In the genomic region with DNA sequence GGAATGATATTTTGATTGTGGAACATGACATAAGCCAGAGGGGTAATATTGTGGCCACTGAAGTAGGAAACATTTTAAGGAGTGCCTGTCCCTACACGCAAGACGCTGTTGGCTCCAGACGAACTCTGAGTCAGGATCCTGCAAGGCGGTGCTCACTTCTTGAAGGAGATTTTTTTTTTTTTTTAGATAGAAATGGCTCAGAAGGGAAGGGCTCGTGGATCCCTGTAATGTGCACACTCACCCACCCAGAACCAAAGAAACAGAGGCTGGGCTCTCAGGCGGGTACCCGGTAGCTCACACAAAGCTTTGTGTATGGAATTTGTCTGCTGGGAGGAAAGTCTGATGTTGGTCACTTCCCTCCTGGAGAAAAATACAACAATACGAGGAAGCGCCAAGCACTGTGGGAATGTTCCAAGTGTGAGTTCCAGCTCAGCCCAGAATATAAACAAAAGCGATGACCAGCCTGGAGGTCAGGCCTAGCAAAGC, we compare ENCODE assay signal across 11 cellular contexts. TPM values are rescaled to one million over a fixed set of nuclear protein-coding genes. Genes with fewer than 3 reads are reported as not detected.
DNase-seq lines count a peak whose midpoint lies in the region; ATAC-seq and TF ChIP-seq lines count a peak whose summit lies in the region.
"Had no signal": no experiment of that assay in that cellular context is flagged by ENCODE, and none has a peak within 500 bp of the region (broad histone marks: within the 10 kb centered on the region; RNA-seq: fewer than 3 reads in every experiment).

No MANE protein-coding gene starts in this region.

- ATAC-seq in foreskin keratinocyte (peak; percentile 72), GM19035 (IDR thresholded peaks at IDR 0.05; ENCODE audit: unreplicated experiment) (no peak)

- H3K36me3 ChIP-seq in adrenal gland (replicated peaks in 1 of 2) (no peaks in the 10 kb centered on the region), parathyroid adenoma (ENCODE audit: control insufficient read depth, insufficient read depth, low read length) (no peaks in the 10 kb centered on the region)

- 71 to 78% (median 73%) methylated on average over 10 of the region's 10 CpGs for WGBS in adrenal gland, 4 donors

- H3K27ac ChIP-seq in adrenal gland: peak overlapping the region in 4 of 5 donors; percentile 15 to 56 (median 50)
- H3K27ac ChIP-seq in foreskin keratinocyte: peak overlapping the region; percentile 36
- peak overlapping the region; percentile 56 for H3K27ac ChIP-seq in parathyroid adenoma
- H3K27ac ChIP-seq: C4-2B, HL-60 had no signal

- H2AFZ ChIP-seq in parathyroid adenoma: no peak overlapping the region

- H3K27me3 ChIP-seq in adrenal gland (no peaks in the 10 kb centered on the region), foreskin keratinocyte (no peaks in the 10 kb centered on the region), parathyroid adenoma (ENCODE audit: control insufficient read depth, insufficient read depth, low read length) (no peaks in the 10 kb centered on the region)

- H3K4me3 ChIP-seq in adrenal gland: no peak overlapping the region
- H3K4me3 ChIP-seq in parathyroid adenoma (ENCODE audit: low read depth, low read length): no peak overlapping the region

- intact Hi-C loops in adrenal gland (cut with DNase I): no loop called here

- TF ChIP-seq POLR2A in adrenal gland (IDR thresholded peaks at IDR 0.05): no peak

- H3K4me1 ChIP-seq in adrenal gland (replicated peaks in 1 of 2): peaks cover 0 to 26% of the 10 kb centered on the region in 2 donors
- peaks cover 15% of the 10 kb centered on the region for H3K4me1 ChIP-seq in foreskin keratinocyte
- no peaks in the 10 kb centered on the region for H3K4me1 ChIP-seq in parathyroid adenoma

- H3K9me3 ChIP-seq in adrenal gland (replicated peaks in 1 of 3) (no peaks in the 10 kb centered on the region), parathyroid adenoma (ENCODE audit: control insufficient read depth, low read length) (no peaks in the 10 kb centered on the region)

- no peak overlapping the region for H3K4me2 ChIP-seq in parathyroid adenoma (ENCODE audit: low read length)

- DNase-seq in AG09319 (ENCODE audit: extremely low read depth, low read depth) (peak; percentile 75), adrenal gland (peak in 2 of 7 donors; percentile 38 to 67), foreskin keratinocyte (peak; percentile 85 to 92), SKM-1 treated with dmso at 0.1 percent for 144 hours (lab: John Stamatoyannopoulos, UW; ENCODE audit: unreplicated experiment) (no peak), retina (no peak), NCI-H1694 treated with DMSO at 0.1 percent for 48 hours (lab: John Stamatoyannopoulos, UW) (no peak)
- DNase-seq: NCI-H446 had no signal

- TF ChIP-seq CTCF in AG09319 (IDR thresholded peaks at IDR 0.05; ENCODE audit: low read depth, low read length) (no peak), adrenal gland (IDR thresholded peaks at IDR 0.05) (no peak), foreskin keratinocyte (conservative IDR thresholded peaks at IDR 0.05) (no peak), parathyroid adenoma (IDR thresholded peaks at IDR 0.05) (no peak)

- H3K9ac ChIP-seq in parathyroid adenoma: no peak overlapping the region

- H3K79me2 ChIP-seq in parathyroid adenoma: peaks cover 4% of the 10 kb centered on the region

RNA-seq across cellular contexts. Expression of gene RAPGEF1, which starts 25.7 kb away (rescaled TPM):
- total RNA-seq in adrenal gland: 100 to 1,000 TPM in 1 of 8 donors, 10 to 100 TPM in 7; 38.6 to 136 (median 61.2) TPM
- 10 to 100 TPM; 14.5 to 48.7 (median 26.9) TPM for polyA plus RNA-seq in adrenal gland
- 31.1 and 34.8 TPM in 2 replicates for total RNA-seq in foreskin keratinocyte
- 10.7 and 12.9 TPM in 2 replicates for polyA plus RNA-seq in foreskin keratinocyte

Comparison
In these comparisons a context has a peak if more than half of its experiments do, and no peak if none do; other contexts are left out.
1. DNase-seq: peak in AG09319 (single experiment) and foreskin keratinocyte (2 of 2); none in SKM-1 treated with dmso at 0.1 percent for 144 hours (single experiment), retina (single experiment) and NCI-H1694 treated with DMSO at 0.1 percent for 48 hours (single experiment).
2. Peak in every context shown above with its lines, with median percentiles within 50 percentile points of each other: H3K27ac ChIP-seq.